ENCODE assay signal across 9 cellular contexts in genomic region chr12:66035289-66035961, GRCh38.
DNase-seq lines count a peak whose midpoint lies in the region; ATAC-seq and TF ChIP-seq lines count a peak whose summit lies in the region.
"Had no signal": no experiment of that assay in that cellular context is flagged by ENCODE, and none has a peak within 500 bp of the region (broad histone marks: within the 10 kb centered on the region; RNA-seq: fewer than 3 reads in every experiment).

No MANE protein-coding gene starts in this region.

- in situ Hi-C loops in GM13977 (cut with MboI; ENCODE audit: low pct_unique_long_range_greater_than_20kb, low sequenced_read_pairs, unreplicated experiment), result no loop called here

- TF ChIP-seq CTCF in AG04450 (IDR thresholded peaks at IDR 0.05; ENCODE audit: low read depth, low read length) (peak; percentile 52), GM13977 (IDR thresholded peaks at IDR 0.05; ENCODE audit: extremely low read depth, insufficient read depth, missing control alignments) (peak; percentile 44), RWPE1 (conservative IDR thresholded peaks at IDR 0.05; ENCODE audit: low read depth) (peak; percentile 46), stomach (IDR thresholded peaks at IDR 0.05) (no peak)

- no peaks in the 10 kb centered on the region for H3K36me3 ChIP-seq in stomach

- H3K4me3 ChIP-seq in AG04450 (ENCODE audit: low read depth, low read length), result no peak overlapping the region
- no peak overlapping the region for H3K4me3 ChIP-seq in stomach

- H3K9me3 ChIP-seq in AG04450 (ENCODE audit: control insufficient read depth, insufficient read depth, low read length) (no peaks in the 10 kb centered on the region), stomach (no peaks in the 10 kb centered on the region)

- CTCF ChIA-PET in AG04450 (lab: Charles Lee) (interaction anchor here (0.7 to 2.1 kb wide), 16 partner anchors 9 to 735 kb away, joined by 3 to 10 read pairs (median 4); no protein-coding TSS in a partner anchor), RWPE1 (lab: Yijun Ruan, JAX) (interaction anchor here (0.5 to 1.7 kb wide), 5 partner anchors 10 to 1456 kb away, joined by 3 to 8 read pairs (median 4); no protein-coding TSS in a partner anchor)

- 48 to 57% (median 52%) methylated on average over 4 of the region's 4 CpGs for WGBS in stomach, 5 donors

- TF ChIP-seq POLR2A in stomach (IDR thresholded peaks at IDR 0.05), result no peak

- intact Hi-C loops in stomach (cut with DNase I; ENCODE audit: low total_unique reads), result no loop called here

- DNase-seq in AG04450 (ENCODE audit: low read depth, low spot score), result no peak
- DNase-seq in GM13977 (ENCODE audit: low spot score), result no peak
- peak; percentile 32 for DNase-seq in RWPE1 (ENCODE audit: low spot score)
- DNase-seq in foreskin melanocyte, result peak; percentile 39
- DNase-seq in NCI-H2227 treated with DMSO at 0.1 percent for 48 hours (lab: John Stamatoyannopoulos, UW), result no peak
- no peak for DNase-seq in NCI-H2029 (lab: John Stamatoyannopoulos, UW)
- no peak for DNase-seq in stomach

- H3K27me3 ChIP-seq in AG04450 (ENCODE audit: control insufficient read depth, insufficient read depth, low read length), result no peaks in the 10 kb centered on the region
- peaks cover 0 to 5% (median 0%) of the 10 kb centered on the region in 3 donors for H3K27me3 ChIP-seq in stomach

- H3K4me1 ChIP-seq in stomach, result no peaks in the 10 kb centered on the region

- TF ChIP-seq EP300 in stomach (IDR thresholded peaks at IDR 0.05), result no peak

- POLR2A ChIA-PET in AG04450 (lab: Yijun Ruan, JAX) (interaction anchor here (0.6 to 1.6 kb wide), 4 partner anchors 9 to 1246 kb away, joined by 3 to 6 read pairs (median 4); no protein-coding TSS in a partner anchor), RWPE1 (lab: Yijun Ruan, JAX; ENCODE audit: low non-redundant PET) (interaction anchor here (0.6 kb wide), 1 partner anchor 1019 kb away, joined by 3 read pairs; no protein-coding TSS in a partner anchor)

- ATAC-seq in HG03460 (IDR thresholded peaks at IDR 0.05; ENCODE audit: unreplicated experiment), result no peak
- ATAC-seq: naive thymus-derived CD8-positive, alpha-beta T cell had no signal

- H3K27ac ChIP-seq in AG04450 (ENCODE audit: low read depth, low read length) (no peak overlapping the region), RWPE1 (no peak overlapping the region), stomach (no peak overlapping the region)

Comparison
In these comparisons a context has a peak if more than half of its experiments do, and no peak if none do; other contexts are left out.
1. DNase-seq: peak in RWPE1 (single experiment) and foreskin melanocyte (single experiment); none in AG04450 (single experiment), GM13977 (single experiment), NCI-H2227 treated with DMSO at 0.1 percent for 48 hours (single experiment), NCI-H2029 (single experiment) and stomach (single experiment).
2. CTCF ChIP-seq: peak in AG04450 (single experiment), GM13977 (single experiment) and RWPE1 (single experiment); none in stomach (0 of 7).